Comparison of ENCODE assay signal across 15 cellular contexts in the genomic region with DNA sequence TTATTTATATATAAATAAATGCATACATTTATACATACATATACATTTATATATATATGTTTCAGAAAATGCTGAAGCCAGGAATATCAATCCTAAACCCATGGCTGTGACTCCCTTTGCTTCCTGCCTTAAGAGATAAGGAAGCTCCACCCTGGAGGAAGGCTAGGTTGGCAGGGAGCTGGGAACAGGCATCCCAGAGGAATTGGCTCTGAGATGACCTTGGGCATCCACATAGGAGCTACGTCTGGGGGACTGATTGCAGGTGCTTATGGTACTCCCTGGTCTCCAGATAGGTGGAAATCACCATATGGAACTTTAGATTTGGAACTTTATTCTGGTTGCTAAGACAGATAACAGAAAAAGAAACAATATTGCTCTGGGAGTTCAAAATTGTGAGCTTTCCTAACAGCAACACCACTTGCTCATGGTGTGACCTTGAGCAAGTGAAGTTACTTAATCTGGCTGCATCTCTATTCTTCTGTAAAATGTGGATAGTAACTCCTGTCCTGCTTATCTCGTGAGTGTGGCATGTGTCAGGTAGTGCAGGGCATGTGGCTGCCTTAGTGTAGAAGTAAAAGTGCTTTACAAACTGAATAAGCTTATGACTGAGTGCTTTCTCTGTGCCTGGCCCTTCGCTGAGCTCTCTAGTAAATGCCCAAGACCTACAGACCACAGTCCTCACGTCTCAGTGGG.
A peak's percentile ranks its signal among the peaks of the same experiment; 100 is the strongest.
DNase-seq lines count a peak whose midpoint lies in the region; ATAC-seq and TF ChIP-seq lines count a peak whose summit lies in the region.
"Had no signal": no experiment of that assay in that cellular context is flagged by ENCODE, and none has a peak within 500 bp of the region (broad histone marks: within the 10 kb centered on the region; RNA-seq: fewer than 3 reads in every experiment).

No MANE protein-coding gene starts in this region.

- DNase-seq in WTC11 (ENCODE audit: low spot score): no peak
- peak; percentile 11 to 25 (median 22) for DNase-seq in body of pancreas
- DNase-seq in nephron progenitor cell: no peak
- peak; percentile 75 for DNase-seq in sigmoid colon
- no peak for DNase-seq in activated T-cell treated with anti-CD3 and anti-CD28 coated beads, Interleukin-2, amount 50 U/mL, for 24 hours
- DNase-seq in NCI-H82 treated with DMSO at 0.1 percent for 48 hours (lab: John Stamatoyannopoulos, UW; ENCODE audit: unreplicated experiment): no peak
- DNase-seq: Caco-2; CD8-positive, alpha-beta memory T cell; GF-D8; HCEC 1CT; HFFc6; IMR-90 had no signal

- no peak for ATAC-seq in WTC11
- peak; percentile 66 for ATAC-seq in body of pancreas
- ATAC-seq in HG03095 (IDR thresholded peaks at IDR 0.05; ENCODE audit: unreplicated experiment): no peak
- no peak for ATAC-seq in HG03097 (IDR thresholded peaks at IDR 0.05; ENCODE audit: low FRiP score, unreplicated experiment)

- H3K27me3 Mint-ChIP-seq in WTC11 (ENCODE audit: low read depth): no peaks in the 10 kb centered on the region
- H3K27me3 Mint-ChIP-seq in nephron progenitor cell (ENCODE audit: low read depth, poor library complexity): no peaks in the 10 kb centered on the region
- H3K27me3 Mint-ChIP-seq in activated T-cell treated with anti-CD3 and anti-CD28 coated beads, Interleukin-2, amount 50 U/mL, for 24 hours: no peaks in the 10 kb centered on the region
- H3K27me3 Mint-ChIP-seq: CD8-positive, alpha-beta memory T cell had no signal

- H3K4me3 Mint-ChIP-seq in WTC11: no peak overlapping the region
- no peak overlapping the region for H3K4me3 Mint-ChIP-seq in nephron progenitor cell
- H3K4me3 Mint-ChIP-seq in activated T-cell treated with anti-CD3 and anti-CD28 coated beads, Interleukin-2, amount 50 U/mL, for 24 hours: no peak overlapping the region
- H3K4me3 Mint-ChIP-seq: CD8-positive, alpha-beta memory T cell; HFFc6 had no signal

- H3K27me3 ChIP-seq in body of pancreas (no peaks in the 10 kb centered on the region), sigmoid colon (no peaks in the 10 kb centered on the region)
- H3K27me3 ChIP-seq: BLaER1 had no signal

- peak overlapping the region; percentile 37; the same call in 1 of the 2 replicates for H3K27ac Mint-ChIP-seq in WTC11
- peak overlapping the region; percentile 80 for H3K27ac Mint-ChIP-seq in nephron progenitor cell
- H3K27ac Mint-ChIP-seq in activated T-cell treated with anti-CD3 and anti-CD28 coated beads, Interleukin-2, amount 50 U/mL, for 24 hours: no peak overlapping the region
- H3K27ac Mint-ChIP-seq: CD8-positive, alpha-beta memory T cell; HFFc6 had no signal

- H3K4me3 ChIP-seq in body of pancreas: no peak overlapping the region
- no peak overlapping the region for H3K4me3 ChIP-seq in sigmoid colon
- H3K4me3 ChIP-seq: BLaER1 had no signal

- intact Hi-C loops in body of pancreas (cut with DNase I) (no loop called here), sigmoid colon (cut with DNase I) (no loop called here)

- H3K9me3 ChIP-seq in body of pancreas (no peaks in the 10 kb centered on the region), sigmoid colon (no peaks in the 10 kb centered on the region)
- H3K9me3 ChIP-seq: BLaER1 had no signal

- 46 to 61% methylated on average over 4 of the region's 4 CpGs for WGBS in body of pancreas, 2 donors
- WGBS in sigmoid colon, 2 donors: 43 to 72% methylated on average over 4 of the region's 4 CpGs

- H3K27ac ChIP-seq in body of pancreas (no peak overlapping the region), sigmoid colon (peak overlapping the region in 2 of 4 donors; percentile 12 to 27)
- H3K27ac ChIP-seq: BLaER1 had no signal

- no peaks in the 10 kb centered on the region for H3K4me1 ChIP-seq in body of pancreas
- H3K4me1 ChIP-seq in sigmoid colon: peaks cover 0 to 13% (median 5%) of the 10 kb centered on the region in 4 donors
- H3K4me1 ChIP-seq: BLaER1 had no signal

- CTCF ChIA-PET in WTC11 (lab: Charles Lee): no interaction called here

- H3K9me3 Mint-ChIP-seq in WTC11 (peaks cover 5% of the 10 kb centered on the region), nephron progenitor cell (peaks cover 13% of the 10 kb centered on the region)
- H3K9me3 Mint-ChIP-seq in activated T-cell treated with anti-CD3 and anti-CD28 coated beads, Interleukin-2, amount 50 U/mL, for 24 hours: no peaks in the 10 kb centered on the region
- H3K9me3 Mint-ChIP-seq: HFFc6 had no signal

- H3K36me3 ChIP-seq in body of pancreas (replicated peaks in 1 of 2; ENCODE audit: insufficient read depth in 1 of 2, low read depth in 2 of 2) (no peaks in the 10 kb centered on the region), sigmoid colon (no peaks in the 10 kb centered on the region)
- H3K36me3 ChIP-seq: BLaER1 had no signal

- TF ChIP-seq POLR2A in body of pancreas (IDR thresholded peaks at IDR 0.05) (no peak), sigmoid colon (IDR thresholded peaks at IDR 0.05) (no peak)

- POLR2A ChIA-PET in WTC11 (lab: Charles Lee): no interaction called here

- no peak for TF ChIP-seq EP300 in sigmoid colon (IDR thresholded peaks at IDR 0.05)

- H3K36me3 Mint-ChIP-seq in WTC11 (no peaks in the 10 kb centered on the region), nephron progenitor cell (ENCODE audit: low read depth) (peaks cover 15% of the 10 kb centered on the region)
- no peaks in the 10 kb centered on the region for H3K36me3 Mint-ChIP-seq in activated T-cell treated with anti-CD3 and anti-CD28 coated beads, Interleukin-2, amount 50 U/mL, for 24 hours (ENCODE audit: low read depth)
- H3K36me3 Mint-ChIP-seq: CD8-positive, alpha-beta memory T cell had no signal

- no peak for TF ChIP-seq CTCF in WTC11 (IDR thresholded peaks at IDR 0.05)
- TF ChIP-seq CTCF in body of pancreas (IDR thresholded peaks at IDR 0.05): no peak
- no peak for TF ChIP-seq CTCF in nephron progenitor cell (IDR thresholded peaks at IDR 0.05)
- no peak for TF ChIP-seq CTCF in sigmoid colon (IDR thresholded peaks at IDR 0.05)

- peaks cover 10% of the 10 kb centered on the region for H3K4me1 Mint-ChIP-seq in WTC11
- H3K4me1 Mint-ChIP-seq in nephron progenitor cell: peaks cover 10% of the 10 kb centered on the region
- no peaks in the 10 kb centered on the region for H3K4me1 Mint-ChIP-seq in activated T-cell treated with anti-CD3 and anti-CD28 coated beads, Interleukin-2, amount 50 U/mL, for 24 hours (ENCODE audit: low read depth)
- H3K4me1 Mint-ChIP-seq: CD8-positive, alpha-beta memory T cell had no signal

TF ChIP-seq in WTC11, 78 proteins besides CTCF, POLR2A, EP300 and RAD21:
- no peak for TF ChIP-seq FOXP1 (CRISPR knock-in tag; IDR thresholded peaks at IDR 0.05; ENCODE audit: borderline replicate concordance)
- TF ChIP-seq HMGA2 (CRISPR knock-in tag; IDR thresholded peaks at IDR 0.05): no peak
- TF ChIP-seq, protein P1, sequence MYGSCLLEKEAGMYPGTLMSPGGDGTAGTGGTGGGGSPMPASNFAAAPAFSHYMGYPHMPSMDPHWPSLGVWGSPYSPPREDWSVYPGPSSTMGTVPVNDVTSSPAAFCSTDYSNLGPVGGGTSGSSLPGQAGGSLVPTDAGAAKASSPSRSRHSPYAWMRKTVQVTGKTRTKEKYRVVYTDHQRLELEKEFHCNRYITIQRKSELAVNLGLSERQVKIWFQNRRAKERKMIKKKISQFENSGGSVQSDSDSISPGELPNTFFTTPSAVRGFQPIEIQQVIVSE (CRISPR knock-in tag; IDR thresholded peaks at IDR 0.05; ENCODE audit: borderline replicate concordance): no peak
- no peak for TF ChIP-seq RELA (CRISPR knock-in tag; IDR thresholded peaks at IDR 0.05; ENCODE audit: borderline replicate concordance)
TF ChIP-seq in WTC11: peak in this region for 0.

Comparison
In these comparisons a context has a peak if more than half of its experiments do, and no peak if none do; other contexts are left out.
1. DNase-seq: peak in body of pancreas (4 of 4) and sigmoid colon (single experiment); none in WTC11 (single experiment), nephron progenitor cell (single experiment), activated T-cell treated with anti-CD3 and anti-CD28 coated beads, Interleukin-2, amount 50 U/mL, for 24 hours (single experiment) and NCI-H82 treated with DMSO at 0.1 percent for 48 hours (single experiment).